Comparison of ENCODE assay signal across 28 cellular contexts in the genomic region with DNA sequence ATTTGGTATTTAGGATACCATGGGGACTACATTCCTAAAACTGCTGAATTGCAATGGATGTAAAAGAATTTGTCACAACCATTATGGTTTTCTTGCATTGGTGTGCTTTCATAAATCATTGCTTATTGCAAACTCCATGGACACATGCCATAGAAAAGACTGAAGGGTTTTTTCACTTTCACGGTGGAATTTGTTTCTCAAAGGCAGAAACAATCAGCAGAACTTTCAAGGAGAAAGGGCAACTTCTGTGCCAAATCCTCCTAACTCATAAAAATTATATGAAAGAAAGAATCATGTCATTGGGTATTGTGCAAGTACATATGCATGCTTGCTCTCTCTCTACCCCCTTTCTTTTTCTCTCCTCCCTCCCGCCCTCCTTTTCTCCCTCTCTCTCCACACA.
"Had no signal": no experiment of that assay in that cellular context is flagged by ENCODE, and none has a peak within 500 bp of the region (broad histone marks: within the 10 kb centered on the region; RNA-seq: fewer than 3 reads in every experiment).

No MANE protein-coding gene starts in this region.

- H3K9ac ChIP-seq: neural progenitor cell, parathyroid adenoma had no signal

- H3K4me1 Mint-ChIP-seq: natural killer cell; neural progenitor cell; stimulated activated effector memory CD8-positive, alpha-beta T cell treated with anti-CD3 and anti-CD28 coated beads, Interleukin-12 subunit alpha, Interleukin-12 subunit beta, amount 100 ng/mL, for 72 hours; stimulated activated naive B cell treated with anti-CD40 and anti-IgM and Interleukin-4, amounts not matched to agents 10 μg/mL and 1 μg/mL and 100 μg/mL, for 72 hours had no signal

- DNase-seq: natural killer cell; occipital lobe; ovary; posterior cingulate gyrus; psoas muscle; right cardiac atrium; right lobe of liver; sigmoid colon; small intestine; stimulated activated CD4-positive, alpha-beta T cell treated with anti-CD3 and anti-CD28 coated beads, Interleukin-15, amount 100 ng/mL, for 24 hours; stimulated activated CD4-positive, alpha-beta T cell treated with anti-CD3 and anti-CD28 coated beads, Interleukin-2, amount 100 ng/mL, for 24 hours; stimulated activated CD4-positive, alpha-beta T cell treated with anti-CD3 and anti-CD28 coated beads, Interleukin-2, amount 100 ng/mL, for 48 hours; stimulated activated CD4-positive, alpha-beta T cell treated with anti-CD3 and anti-CD28 coated beads, Interleukin-4, amount 100 ng/mL, for 24 hours; stimulated activated naive B cell treated with anti-CD40 and anti-IgM and Interleukin-4, amounts not matched to agents 10 μg/mL and 1 μg/mL and 100 μg/mL, for 72 hours; stimulated activated naive CD4-positive, alpha-beta T cell treated with Interleukin-2 at 50 U/mL for 16 hours; stomach; thyroid gland; trophoblast cell; upper lobe of right lung; uterus had no signal

- H3K36me3 ChIP-seq: neural progenitor cell, ovary, right lobe of liver, sigmoid colon, stomach, thoracic aorta, thyroid gland, tibial nerve, upper lobe of right lung, uterus had no signal

- H3K27ac Mint-ChIP-seq: natural killer cell; nephron; neural progenitor cell; progenitor cell of endocrine pancreas; stimulated activated effector memory CD8-positive, alpha-beta T cell treated with anti-CD3 and anti-CD28 coated beads, Interleukin-12 subunit alpha, Interleukin-12 subunit beta, amount 100 ng/mL, for 72 hours; stimulated activated naive B cell treated with anti-CD40 and anti-IgM and Interleukin-4, amounts not matched to agents 10 μg/mL and 1 μg/mL and 100 μg/mL, for 72 hours; stimulated activated naive CD8-positive, alpha-beta T cell treated with anti-CD3 and anti-CD28 coated beads, Interleukin-15, Interleukin-2, amounts not matched to agents 100 ng/mL and 50 ng/mL, for 24 hours had no signal

- H3K4me3 Mint-ChIP-seq: natural killer cell; nephron; neural progenitor cell; stimulated activated effector memory CD8-positive, alpha-beta T cell treated with anti-CD3 and anti-CD28 coated beads, Interleukin-12 subunit alpha, Interleukin-12 subunit beta, amount 100 ng/mL, for 72 hours; stimulated activated naive B cell treated with anti-CD40 and anti-IgM and Interleukin-4, amounts not matched to agents 10 μg/mL and 1 μg/mL and 100 μg/mL, for 72 hours; stimulated activated naive CD8-positive, alpha-beta T cell treated with anti-CD3 and anti-CD28 coated beads, Interleukin-15, Interleukin-2, amounts not matched to agents 100 ng/mL and 50 ng/mL, for 24 hours had no signal

- H3K9me3 ChIP-seq: ovary, psoas muscle, right lobe of liver, sigmoid colon, stomach, thoracic aorta, thyroid gland, tibial nerve, upper lobe of right lung, uterus had no signal

- H3K4me1 ChIP-seq: neural progenitor cell, parathyroid adenoma, psoas muscle, right lobe of liver, sigmoid colon, stomach, thyroid gland, upper lobe of right lung, uterus had no signal

- H3K4me3 ChIP-seq: neural progenitor cell, ovary, psoas muscle, right lobe of liver, sigmoid colon, stomach, thoracic aorta, thyroid gland, tibial nerve, upper lobe of right lung, uterus had no signal

- H3K27me3 Mint-ChIP-seq: progenitor cell of endocrine pancreas; stimulated activated naive B cell treated with anti-CD40 and anti-IgM and Interleukin-4, amounts not matched to agents 10 μg/mL and 1 μg/mL and 100 μg/mL, for 72 hours; stimulated activated naive CD8-positive, alpha-beta T cell treated with anti-CD3 and anti-CD28 coated beads, Interleukin-15, Interleukin-2, amounts not matched to agents 100 ng/mL and 50 ng/mL, for 24 hours had no signal

- H3K9me3 Mint-ChIP-seq: nephron, neural progenitor cell had no signal

- H3K36me3 Mint-ChIP-seq: natural killer cell; neural progenitor cell; stimulated activated effector memory CD8-positive, alpha-beta T cell treated with anti-CD3 and anti-CD28 coated beads, Interleukin-12 subunit alpha, Interleukin-12 subunit beta, amount 100 ng/mL, for 72 hours; stimulated activated naive B cell treated with anti-CD40 and anti-IgM and Interleukin-4, amounts not matched to agents 10 μg/mL and 1 μg/mL and 100 μg/mL, for 72 hours had no signal

- H3K27me3 ChIP-seq: neural progenitor cell, ovary, right lobe of liver, sigmoid colon, stomach, thyroid gland, tibial nerve, upper lobe of right lung, uterus had no signal
